In genomic region chr5:34929150-34929719, GRCh38 we compare ENCODE assay signal across 8 cellular contexts. TPM values are rescaled to one million over a fixed set of nuclear protein-coding genes. Genes with fewer than 3 reads are reported as not detected.
A peak's percentile ranks its signal among the peaks of the same experiment; 100 is the strongest.
DNase-seq lines count a peak whose midpoint lies in the region; ATAC-seq and TF ChIP-seq lines count a peak whose summit lies in the region.

TSS of gene DNAJC21 (plus strand) at chr5:34929559. CDS start at chr5:34929820, 261 bp downstream.

- no peaks in the 10 kb centered on the region for H3K27me3 ChIP-seq in suprapubic skin

- TF ChIP-seq CTCF in suprapubic skin (IDR thresholded peaks at IDR 0.05) = no peak

- H3K9me3 ChIP-seq in suprapubic skin = no peaks in the 10 kb centered on the region

- no peak for TF ChIP-seq EP300 in suprapubic skin (IDR thresholded peaks at IDR 0.05)

- H3K36me3 ChIP-seq in suprapubic skin = peaks cover 20% of the 10 kb centered on the region

- H3K27ac Mint-ChIP-seq in activated naive CD4-positive, alpha-beta T cell treated with anti-CD3 and anti-CD28 coated beads, Interleukin-2, amount 50 U/mL, for 72 hours = peak within 1 kb of the TSS; percentile 93 to 99

- H3K9me3 Mint-ChIP-seq in activated naive CD4-positive, alpha-beta T cell treated with anti-CD3 and anti-CD28 coated beads, Interleukin-2, amount 50 U/mL, for 72 hours = no peaks in the 10 kb centered on the region

- H3K4me3 ChIP-seq in GM08714 (ENCODE audit: low read length) (peak within 1 kb of the TSS; percentile 86), suprapubic skin (peak within 1 kb of the TSS; percentile 96)

- peaks cover 35% of the 10 kb centered on the region for H3K4me1 ChIP-seq in suprapubic skin

- peak within 1 kb of the TSS; percentile 94 for H3K27ac ChIP-seq in suprapubic skin

- DNase-seq in NCI-H1105 treated with DMSO at 0.1 percent for 48 hours (lab: John Stamatoyannopoulos, UW) = peak; percentile 97
- DNase-seq in SKM-1 treated with dmso at 0.1 percent for 144 hours (lab: John Stamatoyannopoulos, UW; ENCODE audit: unreplicated experiment) = peak; percentile 96
- DNase-seq in activated naive CD4-positive, alpha-beta T cell treated with anti-CD3 and anti-CD28 coated beads, Interleukin-2, amount 50 U/mL, for 72 hours (ENCODE audit: low spot score in 2 of 2) = peak; percentile 98
- DNase-seq in globus pallidus (ENCODE audit: low spot score) = peak; percentile 99
- peak; percentile 99 for DNase-seq in occipital lobe (lab: John Stamatoyannopoulos, UW)
- peak; percentile 97 to 98 for DNase-seq in suprapubic skin (ENCODE audit: low spot score in 2 of 2)

- no peak for TF ChIP-seq POLR2A in suprapubic skin (IDR thresholded peaks at IDR 0.05)

- peak; percentile 86 for ATAC-seq in HG02678 (IDR thresholded peaks at IDR 0.05; ENCODE audit: unreplicated experiment)
- peak; percentile 89 to 90 for ATAC-seq in activated naive CD4-positive, alpha-beta T cell treated with anti-CD3 and anti-CD28 coated beads, Interleukin-2, amount 50 U/mL, for 72 hours

- H3K36me3 Mint-ChIP-seq in activated naive CD4-positive, alpha-beta T cell treated with anti-CD3 and anti-CD28 coated beads, Interleukin-2, amount 50 U/mL, for 72 hours = peaks cover 19 to 42% of the 10 kb centered on the region in 2 donors

- WGBS in suprapubic skin = 1% methylated on average over 34 of the region's 62 CpGs

RNA-seq across cellular contexts. Expression of gene DNAJC21, which starts in this region (rescaled TPM):
- 10 to 100 TPM; 56.6 to 83.9 TPM for total RNA-seq in activated naive CD4-positive, alpha-beta T cell treated with anti-CD3 and anti-CD28 coated beads, Interleukin-2, amount 50 U/mL, for 72 hours
- 34.5 TPM for total RNA-seq in occipital lobe
- 10 to 100 TPM; 19.1 to 40.6 (median 25.8) TPM for total RNA-seq in suprapubic skin

Comparison
In these comparisons a context has a peak if more than half of its experiments do, and no peak if none do; other contexts are left out.
1. Peak in every context shown above with its lines: DNase-seq, ATAC-seq, H3K4me3 ChIP-seq and H3K27ac ChIP-seq.